17 cellular contexts compared by ENCODE assay signal in genomic region chr22:37002633-37003032, GRCh38.
"Had no signal": no experiment of that assay in that cellular context is flagged by ENCODE, and none has a peak within 500 bp of the region (broad histone marks: within the 10 kb centered on the region; RNA-seq: fewer than 3 reads in every experiment).

No MANE protein-coding gene starts in this region.

- H3K4me3 Mint-ChIP-seq: dendritic cell treated with granulocyte-macrophage colony-stimulating factor and Interleukin-4, amounts not matched to agents 40 ng/mL and 50 ng/mL, for 4 days; natural killer cell; neural crest cell had no signal

- H3K4me1 Mint-ChIP-seq: natural killer cell had no signal

- DNase-seq: esophagus squamous epithelium; foreskin fibroblast; glutamatergic neuron; islet precursor cell; mammary epithelial cell; natural killer cell; right cardiac atrium; small intestine; stimulated activated CD4-positive, alpha-beta T cell treated with anti-CD3 and anti-CD28 coated beads, Interleukin-12 subunit alpha, Interleukin-12 subunit beta, amount 100 ng/mL, for 4 hours; stimulated activated naive CD4-positive, alpha-beta T cell; stomach; trophoblast cell had no signal

- H3K36me3 Mint-ChIP-seq: natural killer cell had no signal

- H3K4me1 ChIP-seq: gastroesophageal sphincter, stomach had no signal

- H3K27ac Mint-ChIP-seq: dendritic cell treated with granulocyte-macrophage colony-stimulating factor and Interleukin-4, amounts not matched to agents 40 ng/mL and 50 ng/mL, for 4 days; natural killer cell; progenitor cell of endocrine pancreas had no signal

- H3K36me3 ChIP-seq: esophagus squamous epithelium, gastroesophageal sphincter, stomach had no signal

- H3K4me3 ChIP-seq: esophagus squamous epithelium, gastroesophageal sphincter, stomach had no signal

- H3K27ac ChIP-seq: esophagus squamous epithelium, gastroesophageal sphincter, stomach had no signal

- ATAC-seq: gastroesophageal sphincter, left lobe of liver, natural killer cell, right cardiac atrium had no signal

- H3K9me3 ChIP-seq: esophagus squamous epithelium, gastroesophageal sphincter, stomach had no signal

- H3K9me3 Mint-ChIP-seq: dendritic cell treated with granulocyte-macrophage colony-stimulating factor and Interleukin-4, amounts not matched to agents 40 ng/mL and 50 ng/mL, for 4 days; natural killer cell; neural crest cell had no signal
